ENCODE assay signal across 11 cellular contexts in the genomic region with DNA sequence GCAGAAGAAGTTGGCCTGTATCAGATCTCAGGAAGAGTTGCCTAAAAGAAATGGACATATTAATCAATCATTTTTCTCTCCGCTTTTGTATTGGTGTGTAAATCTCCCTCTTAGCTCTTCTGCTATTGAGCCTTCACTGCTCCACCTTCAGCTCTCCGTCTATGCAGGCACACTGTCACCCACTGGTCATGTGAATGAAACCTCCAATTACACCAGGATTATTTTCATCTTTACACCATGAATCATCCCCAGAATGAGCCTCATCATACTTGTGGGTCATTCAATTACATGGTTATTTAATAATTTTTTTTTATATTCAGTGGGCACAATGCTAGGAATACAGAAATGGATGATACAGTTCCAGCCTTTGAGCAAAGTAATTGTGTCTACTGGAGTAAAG.
DNase-seq lines count a peak whose midpoint lies in the region; ATAC-seq and TF ChIP-seq lines count a peak whose summit lies in the region.
"Had no signal": no experiment of that assay in that cellular context is flagged by ENCODE, and none has a peak within 500 bp of the region (broad histone marks: within the 10 kb centered on the region; RNA-seq: fewer than 3 reads in every experiment).

No MANE protein-coding gene starts in this region.

- POLR2A ChIA-PET in Panc1 (lab: Charles Lee), result interaction anchor here (0.6 kb wide), 1 partner anchor 30 kb away, joined by 4 read pairs; no protein-coding TSS in a partner anchor

- in situ Hi-C loops in Panc1 (cut with HindIII; ENCODE audit: low pct_unique_long_range_greater_than_20kb, low sequenced_read_pairs), result no loop called here

- WGBS in thyroid gland, 2 donors, result 92 to 94% methylated on average over 2 of the region's 2 CpGs

- H3K9me3 ChIP-seq in Panc1 (ENCODE audit: control insufficient read depth, insufficient read depth, low read depth, low read length) (no peaks in the 10 kb centered on the region), thyroid gland (no peaks in the 10 kb centered on the region)

- no peak overlapping the region for H3K4me3 ChIP-seq in Panc1 (ENCODE audit: low read depth in 2 of 2, low read length in 2 of 2)
- H3K4me3 ChIP-seq in retinal pigment epithelial cell (ENCODE audit: low read length), result no peak overlapping the region
- no peak overlapping the region for H3K4me3 ChIP-seq in thyroid gland (replicated peaks in 1 of 3)

- H3K27ac ChIP-seq in Panc1 (ENCODE audit: low read length) (no peak overlapping the region), thyroid gland (no peak overlapping the region)

- no peaks in the 10 kb centered on the region for H3K27me3 ChIP-seq in Panc1 (ENCODE audit: control insufficient read depth, insufficient read depth, low read length)
- no peaks in the 10 kb centered on the region for H3K27me3 ChIP-seq in thyroid gland

- no peak for ATAC-seq in Panc1
- no peak for ATAC-seq in HG03342 (IDR thresholded peaks at IDR 0.05; ENCODE audit: unreplicated experiment)

- CTCF ChIA-PET in Panc1 (lab: Charles Lee), result no interaction called here

- intact Hi-C loops in Panc1 (cut with micrococcal nuclease; ENCODE audit: unreplicated experiment) (no loop called here), thyroid gland (cut with DNase I) (no loop called here)

- H3K36me3 ChIP-seq in Panc1 (ENCODE audit: control insufficient read depth, insufficient read depth, low read length) (0 out of 2 replicates have a peak, but pooled peaks cover 2% of the 10 kb centered on the region), thyroid gland (no peaks in the 10 kb centered on the region)

- peak; percentile 70 for DNase-seq in GM04503 (ENCODE audit: low read depth)
- peak; percentile 25 for DNase-seq in Panc1 (ENCODE audit: low read depth, low spot score)
- DNase-seq in epidermal melanocyte (ENCODE audit: insufficient read length, low spot score), result peak; percentile 32
- DNase-seq in retinal pigment epithelial cell (ENCODE audit: low read depth), result peak; percentile 82
- no peak for DNase-seq in NCI-H2081 treated with DMSO at 0.1 percent for 48 hours (lab: John Stamatoyannopoulos, UW)
- DNase-seq in thyroid gland, result no peak
- DNase-seq in NCI-H2171 treated with DMSO at 0.1 percent for 48 hours (lab: John Stamatoyannopoulos, UW), result no peak
- DNase-seq: NCI-H526 treated with DMSO at 0.1 percent for 48 hours; stimulated activated CD4-positive, alpha-beta T cell treated with anti-CD3 and anti-CD28 coated beads, Interleukin-4, amount 100 ng/mL, for 1 hour; T1000 had no signal

- H3K4me1 ChIP-seq in Panc1 (ENCODE audit: control insufficient read depth, insufficient read depth, low read length) (no peaks in the 10 kb centered on the region), thyroid gland (peaks cover 4 to 13% of the 10 kb centered on the region in 2 donors)

- no peak for TF ChIP-seq POLR2A in thyroid gland (IDR thresholded peaks at IDR 0.05)

- BruUV-seq in Panc1 (replicated peaks; lab: Mats Ljungman, UMichigan), result no TSS peak

- no peak for TF ChIP-seq CTCF in Panc1 (IDR thresholded peaks at IDR 0.05)
- TF ChIP-seq CTCF in retinal pigment epithelial cell (conservative IDR thresholded peaks at IDR 0.05; ENCODE audit: low read depth, low read length), result no peak
- no peak for TF ChIP-seq CTCF in thyroid gland (IDR thresholded peaks at IDR 0.05)

Comparison
In these comparisons a context has a peak if more than half of its experiments do, and no peak if none do; other contexts are left out.
1. DNase-seq: peak in GM04503 (single experiment), Panc1 (single experiment), epidermal melanocyte (single experiment) and retinal pigment epithelial cell (single experiment); none in NCI-H2081 treated with DMSO at 0.1 percent for 48 hours (single experiment), thyroid gland (0 of 2) and NCI-H2171 treated with DMSO at 0.1 percent for 48 hours (single experiment).